ENCODE assay signal across 11 cellular contexts in genomic region chrX:120653000-120653399, GRCh38. TPM values are rescaled to one million over a fixed set of nuclear protein-coding genes. Genes with fewer than 3 reads are reported as not detected.
DNase-seq lines count a peak whose midpoint lies in the region; ATAC-seq lines count a peak whose summit lies in the region.
"Had no signal": no experiment of that assay in that cellular context is flagged by ENCODE, and none has a peak within 500 bp of the region (broad histone marks: within the 10 kb centered on the region; RNA-seq: fewer than 3 reads in every experiment).

No MANE protein-coding gene starts in this region.

- DNase-seq in NCI-H748 (lab: John Stamatoyannopoulos, UW; ENCODE audit: unreplicated experiment) (peak; percentile 61), NCI-H748 treated with DMSO at 0.1 percent for 48 hours (lab: John Stamatoyannopoulos, UW) (no peak), H4 (ENCODE audit: low spot score) (peak; percentile 40), NCI-H69 (lab: John Stamatoyannopoulos, UW) (peak; percentile 85), left colon (no peak), 8988T (no peak)
- DNase-seq: CD8-positive, alpha-beta T cell; dermis blood vessel endothelial cell; NCI-H510A treated with DMSO at 0.1 percent for 48 hours had no signal

- intact Hi-C loops in left colon (cut with DNase I, micrococcal nuclease), result no loop called here

- ATAC-seq in left colon (peak; percentile 44), HG03280 (IDR thresholded peaks at IDR 0.05; ENCODE audit: unreplicated experiment) (no peak), GM19328 (IDR thresholded peaks at IDR 0.05; ENCODE audit: unreplicated experiment) (no peak)
- ATAC-seq: CD8-positive, alpha-beta T cell had no signal

RNA-seq across cellular contexts. Expression of gene C1GALT1C1, which starts 23.1 kb away (rescaled TPM):
- 41.5 and 42.0 TPM in 2 replicates for total RNA-seq in H4 (2014; rRNA removed; shearing (Covaris generic))
- total RNA-seq in left colon, result 10 to 100 TPM; 28.8 to 32.9 TPM

RNA-seq across cellular contexts. Expression of gene MCTS1, which starts 49.1 kb away (rescaled TPM):
- total RNA-seq in H4 (2014; rRNA removed; shearing (Covaris generic)), result 182 and 194 TPM in 2 replicates
- total RNA-seq in left colon, result 10 to 100 TPM; 31.5 to 35.1 TPM

Comparison
In these comparisons a context has a peak if more than half of its experiments do, and no peak if none do; other contexts are left out.
1. DNase-seq: peak in NCI-H748 (single experiment), H4 (single experiment) and NCI-H69 (single experiment); none in NCI-H748 treated with DMSO at 0.1 percent for 48 hours (single experiment), left colon (0 of 2) and 8988T (single experiment).